34 cellular contexts compared by ENCODE assay signal in the genomic region with DNA sequence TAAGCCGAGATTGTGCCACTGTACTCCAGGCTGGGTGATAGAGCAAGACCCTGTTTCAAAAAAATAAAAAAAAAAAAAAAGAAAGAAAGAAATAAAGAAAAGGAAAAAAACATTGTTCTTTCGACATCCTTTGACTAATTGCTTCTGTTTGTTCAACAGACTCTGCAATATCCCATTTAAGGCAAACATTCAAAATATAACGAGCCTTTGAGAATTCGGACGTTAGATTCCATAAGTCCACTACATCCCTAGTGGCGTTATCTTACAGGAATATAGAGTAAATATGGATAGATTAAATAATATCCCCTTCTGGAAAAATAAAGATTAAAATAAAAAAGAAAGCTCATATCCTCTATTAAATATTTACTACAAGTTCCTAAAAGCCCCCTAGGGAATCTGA.
"Had no signal": no experiment of that assay in that cellular context is flagged by ENCODE, and none has a peak within 500 bp of the region (broad histone marks: within the 10 kb centered on the region; RNA-seq: fewer than 3 reads in every experiment).

No MANE protein-coding gene starts in this region.

- H3K27me3 ChIP-seq: MG63 had no signal

- H3K4me2 ChIP-seq: KMS-11 had no signal

- H3K9ac ChIP-seq: KMS-11 had no signal

- H3K9me3 ChIP-seq: MG63 had no signal

- H3K36me3 ChIP-seq: MG63 had no signal

- DNase-seq: Karpas-422, Kasumi-1, MG63, MM.1S, MV-4-11, NCI-H1048, NCI-H1092, NCI-H1092 treated with DMSO at 0.1 percent for 48 hours, NCI-H1105, NCI-H1105 treated with DMSO at 0.1 percent for 48 hours, NCI-H1417, NCI-H1417 treated with DMSO at 0.1 percent for 48 hours, NCI-H1436, NCI-H1436 treated with DMSO at 0.1 percent for 48 hours, NCI-H146, NCI-H1694, NCI-H1694 treated with DMSO at 0.1 percent for 48 hours, NCI-H187, NCI-H187 treated with DMSO at 0.1 percent for 48 hours, NCI-H1930, NCI-H2029, NCI-H2029 treated with DMSO at 0.1 percent for 48 hours, NCI-H2081, NCI-H2081 treated with DMSO at 0.1 percent for 48 hours, NCI-H2107, NCI-H2171, NCI-H2171 treated with DMSO at 0.1 percent for 48 hours, NCI-H2227 treated with DMSO at 0.1 percent for 48 hours, NCI-H226, NCI-H345, NCI-H446, NCI-H446 treated with DMSO at 0.1 percent for 48 hours, NCI-H510A had no signal

- H3K27ac ChIP-seq: KMS-11 had no signal

- H3K4me3 ChIP-seq: MG63 had no signal
